9 cellular contexts compared by ENCODE assay signal in genomic region chr7:32204361-32205018, GRCh38.
A peak's percentile ranks its signal among the peaks of the same experiment; 100 is the strongest.
DNase-seq lines count a peak whose midpoint lies in the region; ATAC-seq, FAIRE-seq and TF ChIP-seq lines count a peak whose summit lies in the region.
"Had no signal": no experiment of that assay in that cellular context is flagged by ENCODE, and none has a peak within 500 bp of the region (broad histone marks: within the 10 kb centered on the region; RNA-seq: fewer than 3 reads in every experiment).

No MANE protein-coding gene starts in this region.

- H3K36me3 ChIP-seq in small intestine (ENCODE audit: control insufficient read depth in 2 of 2, insufficient read depth in 2 of 2, low read length in 2 of 2), result no peaks in the 10 kb centered on the region
- H3K36me3 ChIP-seq: neutrophil had no signal

- WGBS in small intestine, 3 donors, result 20 to 24% (median 21%) methylated on average over 9 of the region's 9 CpGs

- no peaks in the 10 kb centered on the region for H3K27me3 ChIP-seq in small intestine (ENCODE audit: control insufficient read depth in 2 of 2, insufficient read depth in 2 of 2, low read length in 2 of 2)
- H3K27me3 ChIP-seq: neutrophil had no signal

- H3K4me1 Mint-ChIP-seq in activated T-helper 2 cell treated with anti-CD3 and anti-CD28 coated beads, Interferon-gamma antibody, Interleukin-2, Interleukin-4, amounts not matched to agents 10 μg/mL and 5 μg/mL and 100 μg/mL, durations not matched to agents 14 hours and 24 hours and 36 hours (ENCODE audit: low read depth), result no peaks in the 10 kb centered on the region

- POLR2A ChIA-PET in AG04449 (lab: Yijun Ruan, JAX), result interaction anchor here (1.3 kb wide), 1 partner anchor 454 kb away, joined by 5 read pairs; no protein-coding TSS in a partner anchor

- no peak overlapping the region for H3K27ac ChIP-seq in small intestine (ENCODE audit: low read depth in 1 of 2, low read length in 1 of 2)
- H3K27ac ChIP-seq: neutrophil had no signal

- no peaks in the 10 kb centered on the region for H3K27me3 Mint-ChIP-seq in activated T-helper 2 cell treated with anti-CD3 and anti-CD28 coated beads, Interferon-gamma antibody, Interleukin-2, Interleukin-4, amounts not matched to agents 10 μg/mL and 5 μg/mL and 100 μg/mL, durations not matched to agents 14 hours and 24 hours and 36 hours (ENCODE audit: low read depth)

- no peak overlapping the region for H3K4me3 ChIP-seq in AG04449 (ENCODE audit: low read depth, low read length)
- no peak overlapping the region for H3K4me3 ChIP-seq in small intestine (ENCODE audit: low read depth in 1 of 2, low read length in 2 of 2)

- no peak overlapping the region for H3K4me3 Mint-ChIP-seq in activated T-helper 2 cell treated with anti-CD3 and anti-CD28 coated beads, Interferon-gamma antibody, Interleukin-2, Interleukin-4, amounts not matched to agents 10 μg/mL and 5 μg/mL and 100 μg/mL, durations not matched to agents 14 hours and 24 hours and 36 hours (ENCODE audit: low read depth)

- ATAC-seq in GM18498 (IDR thresholded peaks at IDR 0.05; ENCODE audit: unreplicated experiment), result peak; percentile 84
- peak; percentile 82 for ATAC-seq in HG03175 (IDR thresholded peaks at IDR 0.05; ENCODE audit: unreplicated experiment)

- H3K9me3 ChIP-seq in small intestine (ENCODE audit: control insufficient read depth, low read depth), result no peaks in the 10 kb centered on the region
- H3K9me3 ChIP-seq: neutrophil had no signal

- H3K27ac Mint-ChIP-seq in activated T-helper 2 cell treated with anti-CD3 and anti-CD28 coated beads, Interferon-gamma antibody, Interleukin-2, Interleukin-4, amounts not matched to agents 10 μg/mL and 5 μg/mL and 100 μg/mL, durations not matched to agents 14 hours and 24 hours and 36 hours, result no peak overlapping the region

- TF ChIP-seq CTCF in AG04449 (IDR thresholded peaks at IDR 0.05; ENCODE audit: insufficient read depth, low read length, missing control alignments), result peak; percentile 77

- FAIRE-seq in small intestine (lab: Jason Lieb, UNC), result no peak

- H3K36me3 Mint-ChIP-seq in activated T-helper 2 cell treated with anti-CD3 and anti-CD28 coated beads, Interferon-gamma antibody, Interleukin-2, Interleukin-4, amounts not matched to agents 10 μg/mL and 5 μg/mL and 100 μg/mL, durations not matched to agents 14 hours and 24 hours and 36 hours (ENCODE audit: low read depth), result no peaks in the 10 kb centered on the region

- intact Hi-C loops in activated T-helper 2 cell treated with anti-CD3 and anti-CD28 coated beads, Interferon-gamma antibody, Interleukin-2, Interleukin-4, amounts not matched to agents 10 μg/mL and 5 μg/mL and 100 μg/mL, durations not matched to agents 14 hours and 24 hours and 36 hours (cut with micrococcal nuclease), result no loop called here

- no peaks in the 10 kb centered on the region for H3K9me3 Mint-ChIP-seq in activated T-helper 2 cell treated with anti-CD3 and anti-CD28 coated beads, Interferon-gamma antibody, Interleukin-2, Interleukin-4, amounts not matched to agents 10 μg/mL and 5 μg/mL and 100 μg/mL, durations not matched to agents 14 hours and 24 hours and 36 hours

- DNase-seq in AG04449 (ENCODE audit: low read depth, low spot score) (peak; percentile 40), NCI-H460 (ENCODE audit: extremely low read depth, low read depth) (peak; percentile 92), astrocyte of the hippocampus (ENCODE audit: low read depth, low spot score) (peak; percentile 93), hippocampal formation (lab: John Stamatoyannopoulos, UW) (peak; percentile 86 to 94), small intestine (peak; percentile 58)
- no peak for DNase-seq in activated T-helper 2 cell treated with anti-CD3 and anti-CD28 coated beads, Interferon-gamma antibody, Interleukin-2, Interleukin-4, amounts not matched to agents 10 μg/mL and 5 μg/mL and 100 μg/mL, durations not matched to agents 14 hours and 24 hours and 36 hours (ENCODE audit: low spot score)

- CTCF ChIA-PET in AG04449 (lab: Yijun Ruan, JAX), result interaction anchor here (0.6 to 9.5 kb wide), 57 partner anchors 9 to 1070 kb away, joined by 3 to 206 read pairs (median 4); no protein-coding TSS in a partner anchor

- H3K4me1 ChIP-seq in small intestine (ENCODE audit: control insufficient read depth in 2 of 2, insufficient read depth in 1 of 2, low read depth in 1 of 2, low read length in 1 of 2), result no peaks in the 10 kb centered on the region
